Comparison of ENCODE assay signal across 1 cellular context in the genomic region with DNA sequence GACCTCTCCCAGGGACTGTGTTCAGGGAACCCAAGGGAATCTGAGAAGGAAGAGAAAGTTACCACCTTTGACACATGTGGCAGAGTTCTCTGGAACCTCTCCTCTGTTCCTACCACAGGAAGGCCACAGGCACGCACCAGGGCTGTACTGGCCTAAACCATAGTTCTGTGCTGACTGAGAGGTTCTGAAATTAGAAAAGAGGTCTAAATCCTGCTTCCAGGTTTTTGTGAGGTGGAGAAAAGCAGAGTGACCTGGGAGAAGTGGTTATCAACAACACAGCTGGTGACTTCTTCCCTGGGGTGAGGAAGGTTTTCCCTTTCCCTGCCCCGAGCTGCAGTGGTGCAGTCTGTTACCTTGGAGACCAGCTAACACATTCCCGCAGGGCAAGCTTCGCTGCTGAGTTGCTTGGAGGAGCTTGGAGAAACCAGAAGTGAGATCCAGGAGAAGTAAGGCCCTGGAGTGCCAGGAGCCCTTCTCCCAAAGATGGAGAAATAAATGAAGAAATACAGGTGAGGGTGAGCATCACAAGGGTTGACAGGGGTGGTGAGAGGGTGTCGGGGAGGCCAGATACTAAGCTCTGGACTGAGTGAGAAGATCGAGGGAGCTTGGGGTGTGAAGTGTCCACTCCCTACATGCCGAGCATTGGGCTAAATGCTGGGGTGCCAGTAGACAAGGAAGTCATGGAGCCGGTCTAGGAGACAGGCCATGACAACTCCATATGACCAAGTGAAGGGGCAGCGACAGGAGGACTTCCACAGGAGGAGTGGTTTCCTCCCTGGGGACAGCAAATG.
A peak's percentile ranks its signal among the peaks of the same experiment; 100 is the strongest.
TF ChIP-seq lines count a peak whose summit lies in the region.

A gene with protein sequence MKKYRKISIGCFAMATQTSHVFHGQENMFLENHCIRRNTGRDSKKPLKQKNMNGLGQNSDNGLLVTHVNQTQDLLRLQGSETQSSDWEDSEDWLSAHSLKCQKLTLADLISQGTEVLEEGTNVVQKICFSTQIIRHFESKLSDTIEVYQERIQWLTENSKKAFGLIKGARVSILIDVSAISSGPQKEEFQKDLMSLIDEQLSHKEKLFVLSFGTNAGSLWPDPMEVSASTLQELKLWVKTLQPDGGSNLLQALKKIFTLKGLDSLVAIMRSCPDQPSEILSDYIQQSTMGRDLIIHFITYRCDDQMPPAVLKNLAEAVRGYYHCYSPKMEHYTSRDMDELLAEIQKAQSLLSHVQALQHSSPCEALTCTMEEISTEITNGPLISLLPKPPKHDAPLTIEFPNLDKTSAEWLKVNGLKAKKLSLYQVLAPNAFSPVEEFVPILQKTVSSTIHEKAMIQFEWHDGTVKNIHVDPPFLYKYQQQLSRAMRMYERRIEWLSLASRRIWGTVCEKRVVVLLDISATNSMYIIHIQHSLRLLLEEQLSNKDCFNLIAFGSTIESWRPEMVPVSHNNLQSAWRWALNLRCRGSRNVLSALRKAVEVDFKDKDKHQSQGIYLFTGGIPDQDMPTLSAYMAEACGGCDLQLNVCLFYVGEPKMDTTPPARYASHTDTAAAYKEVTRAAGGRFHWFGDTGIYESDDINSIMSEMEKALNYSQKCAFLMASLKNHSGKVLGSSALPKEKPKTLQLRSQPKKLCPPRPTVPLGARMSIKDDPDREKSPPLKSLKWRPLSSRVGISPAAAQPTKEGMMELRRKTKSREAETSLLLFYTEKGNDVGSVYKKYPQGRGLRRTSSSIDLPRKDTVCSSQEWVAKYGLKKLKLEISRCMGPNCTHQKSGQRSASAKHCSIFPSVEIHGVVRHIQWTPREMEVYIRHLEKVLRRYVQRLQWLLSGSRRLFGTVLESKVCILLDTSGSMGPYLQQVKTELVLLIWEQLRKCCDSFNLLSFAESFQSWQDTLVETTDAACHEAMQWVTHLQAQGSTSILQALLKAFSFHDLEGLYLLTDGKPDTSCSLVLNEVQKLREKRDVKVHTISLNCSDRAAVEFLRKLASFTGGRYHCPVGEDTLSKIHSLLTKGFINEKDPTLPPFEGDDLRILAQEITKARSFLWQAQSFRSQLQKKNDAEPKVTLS (plus strand): TSS at position 399 of the 791 bp plus-strand sequence. CDS start 97 bp downstream, at position 496.

TF ChIP-seq in HepG2, 621 proteins besides CTCF, POLR2A, EP300 and RAD21 (continued from another document):
- TF ChIP-seq ZNF709 (CRISPR knock-in tag; IDR thresholded peaks at IDR 0.05) (0 out of 2 replicates have a peak, but pooled peaks have one; percentile 22), ZNF773 (CRISPR knock-in tag; IDR thresholded peaks at IDR 0.05; ENCODE audit: borderline replicate concordance) (no peak), YY1 (IDR thresholded peaks at IDR 0.05; ENCODE audit: insufficient read depth, insufficient replicate concordance, low read depth, low read length) (no peak), BORCS8-MEF2B (CRISPR knock-in tag; IDR thresholded peaks at IDR 0.05) (0 out of 2 replicates have a peak, but pooled peaks have one; percentile 47), BHLHE40 (IDR thresholded peaks at IDR 0.05; ENCODE audit: low read length) (peak; percentile 62; the same call in 1 of the 2 replicates), RFX3 (CRISPR knock-in tag; IDR thresholded peaks at IDR 0.05) (peak; percentile 57; the same call in 1 of the 2 replicates), SP4 (CRISPR knock-in tag; IDR thresholded peaks at IDR 0.05) (0 out of 2 replicates have a peak, but pooled peaks have one; percentile 32), ZNF598 (CRISPR knock-in tag; IDR thresholded peaks at IDR 0.05; ENCODE audit: borderline replicate concordance) (peak; percentile 28; the same call in 1 of the 2 replicates), WIZ (CRISPR knock-in tag; IDR thresholded peaks at IDR 0.05) (no peak), POLR2G (IDR thresholded peaks at IDR 0.05; ENCODE audit: low read depth, low read length) (0 out of 2 replicates have a peak, but pooled peaks have one; percentile 34), RFX1 (IDR thresholded peaks at IDR 0.05) (peak; percentile 65; the same call in 1 of the 2 replicates), HNRNPUL1 (IDR thresholded peaks at IDR 0.05; ENCODE audit: low read depth, low read length) (no peak), IRF2 (CRISPR knock-in tag; IDR thresholded peaks at IDR 0.05) (no peak), ZNF572 (CRISPR knock-in tag; IDR thresholded peaks at IDR 0.05) (0 out of 2 replicates have a peak, but pooled peaks have one; percentile 27), ZNF274 (CRISPR knock-in tag; IDR thresholded peaks at IDR 0.05) (0 out of 2 replicates have a peak, but pooled peaks have one; percentile 42), ZNF501 (CRISPR knock-in tag; IDR thresholded peaks at IDR 0.05) (peak; percentile 49; the same call in 1 of the 2 replicates), FOXP1 (IDR thresholded peaks at IDR 0.05) (peak; percentile 1; the same call in 1 of the 2 replicates), FOXP1 (CRISPR knock-in tag; IDR thresholded peaks at IDR 0.05) (no peak), REXO4 (CRISPR knock-in tag; IDR thresholded peaks at IDR 0.05; ENCODE audit: borderline replicate concordance) (no peak), RNF2 (conservative IDR thresholded peaks at IDR 0.05; ENCODE audit: low read depth) (0 out of 2 replicates have a peak, but pooled peaks have one; percentile 30)
- TF ChIP-seq, protein P1, sequence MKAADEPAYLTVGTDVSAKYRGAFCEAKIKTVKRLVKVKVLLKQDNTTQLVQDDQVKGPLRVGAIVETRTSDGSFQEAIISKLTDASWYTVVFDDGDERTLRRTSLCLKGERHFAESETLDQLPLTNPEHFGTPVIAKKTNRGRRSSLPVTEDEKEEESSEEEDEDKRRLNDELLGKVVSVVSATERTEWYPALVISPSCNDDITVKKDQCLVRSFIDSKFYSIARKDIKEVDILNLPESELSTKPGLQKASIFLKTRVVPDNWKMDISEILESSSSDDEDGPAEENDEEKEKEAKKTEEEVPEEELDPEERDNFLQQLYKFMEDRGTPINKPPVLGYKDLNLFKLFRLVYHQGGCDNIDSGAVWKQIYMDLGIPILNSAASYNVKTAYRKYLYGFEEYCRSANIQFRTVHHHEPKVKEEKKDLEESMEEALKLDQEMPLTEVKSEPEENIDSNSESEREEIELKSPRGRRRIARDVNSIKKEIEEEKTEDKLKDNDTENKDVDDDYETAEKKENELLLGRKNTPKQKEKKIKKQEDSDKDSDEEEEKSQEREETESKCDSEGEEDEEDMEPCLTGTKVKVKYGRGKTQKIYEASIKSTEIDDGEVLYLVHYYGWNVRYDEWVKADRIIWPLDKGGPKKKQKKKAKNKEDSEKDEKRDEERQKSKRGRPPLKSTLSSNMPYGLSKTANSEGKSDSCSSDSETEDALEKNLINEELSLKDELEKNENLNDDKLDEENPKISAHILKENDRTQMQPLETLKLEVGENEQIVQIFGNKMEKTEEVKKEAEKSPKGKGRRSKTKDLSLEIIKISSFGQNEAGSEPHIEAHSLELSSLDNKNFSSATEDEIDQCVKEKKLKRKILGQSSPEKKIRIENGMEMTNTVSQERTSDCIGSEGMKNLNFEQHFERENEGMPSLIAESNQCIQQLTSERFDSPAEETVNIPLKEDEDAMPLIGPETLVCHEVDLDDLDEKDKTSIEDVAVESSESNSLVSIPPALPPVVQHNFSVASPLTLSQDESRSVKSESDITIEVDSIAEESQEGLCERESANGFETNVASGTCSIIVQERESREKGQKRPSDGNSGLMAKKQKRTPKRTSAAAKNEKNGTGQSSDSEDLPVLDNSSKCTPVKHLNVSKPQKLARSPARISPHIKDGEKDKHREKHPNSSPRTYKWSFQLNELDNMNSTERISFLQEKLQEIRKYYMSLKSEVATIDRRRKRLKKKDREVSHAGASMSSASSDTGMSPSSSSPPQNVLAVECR (CRISPR knock-in tag; IDR thresholded peaks at IDR 0.05; ENCODE audit: borderline replicate concordance), result 0 out of 2 replicates have a peak, but pooled peaks have one; percentile 40
- TF ChIP-seq, protein P2, sequence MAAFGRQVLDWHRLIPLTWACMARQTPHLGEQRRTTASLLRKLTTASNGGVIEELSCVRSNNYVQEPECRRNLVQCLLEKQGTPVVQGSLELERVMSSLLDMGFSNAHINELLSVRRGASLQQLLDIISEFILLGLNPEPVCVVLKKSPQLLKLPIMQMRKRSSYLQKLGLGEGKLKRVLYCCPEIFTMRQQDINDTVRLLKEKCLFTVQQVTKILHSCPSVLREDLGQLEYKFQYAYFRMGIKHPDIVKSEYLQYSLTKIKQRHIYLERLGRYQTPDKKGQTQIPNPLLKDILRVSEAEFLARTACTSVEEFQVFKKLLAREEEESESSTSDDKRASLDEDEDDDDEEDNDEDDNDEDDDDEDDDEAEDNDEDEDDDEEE (CRISPR knock-in tag; IDR thresholded peaks at IDR 0.05), result 0 out of 2 replicates have a peak, but pooled peaks have one; percentile 61
- TF ChIP-seq, protein P3, sequence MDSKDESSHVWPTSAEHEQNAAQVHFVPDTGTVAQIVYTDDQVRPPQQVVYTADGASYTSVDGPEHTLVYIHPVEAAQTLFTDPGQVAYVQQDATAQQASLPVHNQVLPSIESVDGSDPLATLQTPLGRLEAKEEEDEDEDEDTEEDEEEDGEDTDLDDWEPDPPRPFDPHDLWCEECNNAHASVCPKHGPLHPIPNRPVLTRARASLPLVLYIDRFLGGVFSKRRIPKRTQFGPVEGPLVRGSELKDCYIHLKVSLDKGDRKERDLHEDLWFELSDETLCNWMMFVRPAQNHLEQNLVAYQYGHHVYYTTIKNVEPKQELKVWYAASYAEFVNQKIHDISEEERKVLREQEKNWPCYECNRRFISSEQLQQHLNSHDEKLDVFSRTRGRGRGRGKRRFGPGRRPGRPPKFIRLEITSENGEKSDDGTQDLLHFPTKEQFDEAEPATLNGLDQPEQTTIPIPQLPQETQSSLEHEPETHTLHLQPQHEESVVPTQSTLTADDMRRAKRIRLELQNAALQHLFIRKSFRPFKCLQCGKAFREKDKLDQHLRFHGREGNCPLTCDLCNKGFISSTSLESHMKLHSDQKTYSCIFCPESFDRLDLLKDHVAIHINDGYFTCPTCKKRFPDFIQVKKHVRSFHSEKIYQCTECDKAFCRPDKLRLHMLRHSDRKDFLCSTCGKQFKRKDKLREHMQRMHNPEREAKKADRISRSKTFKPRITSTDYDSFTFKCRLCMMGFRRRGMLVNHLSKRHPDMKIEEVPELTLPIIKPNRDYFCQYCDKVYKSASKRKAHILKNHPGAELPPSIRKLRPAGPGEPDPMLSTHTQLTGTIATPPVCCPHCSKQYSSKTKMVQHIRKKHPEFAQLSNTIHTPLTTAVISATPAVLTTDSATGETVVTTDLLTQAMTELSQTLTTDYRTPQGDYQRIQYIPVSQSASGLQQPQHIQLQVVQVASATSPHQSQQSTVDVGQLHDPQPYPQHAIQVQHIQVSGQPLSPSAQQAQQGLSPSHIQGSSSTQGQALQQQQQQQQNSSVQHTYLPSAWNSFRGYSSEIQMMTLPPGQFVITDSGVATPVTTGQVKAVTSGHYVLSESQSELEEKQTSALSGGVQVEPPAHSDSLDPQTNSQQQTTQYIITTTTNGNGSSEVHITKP (CRISPR knock-in tag; IDR thresholded peaks at IDR 0.05; ENCODE audit: low read depth), result peak; percentile 99
- TF ChIP-seq, protein P4, sequence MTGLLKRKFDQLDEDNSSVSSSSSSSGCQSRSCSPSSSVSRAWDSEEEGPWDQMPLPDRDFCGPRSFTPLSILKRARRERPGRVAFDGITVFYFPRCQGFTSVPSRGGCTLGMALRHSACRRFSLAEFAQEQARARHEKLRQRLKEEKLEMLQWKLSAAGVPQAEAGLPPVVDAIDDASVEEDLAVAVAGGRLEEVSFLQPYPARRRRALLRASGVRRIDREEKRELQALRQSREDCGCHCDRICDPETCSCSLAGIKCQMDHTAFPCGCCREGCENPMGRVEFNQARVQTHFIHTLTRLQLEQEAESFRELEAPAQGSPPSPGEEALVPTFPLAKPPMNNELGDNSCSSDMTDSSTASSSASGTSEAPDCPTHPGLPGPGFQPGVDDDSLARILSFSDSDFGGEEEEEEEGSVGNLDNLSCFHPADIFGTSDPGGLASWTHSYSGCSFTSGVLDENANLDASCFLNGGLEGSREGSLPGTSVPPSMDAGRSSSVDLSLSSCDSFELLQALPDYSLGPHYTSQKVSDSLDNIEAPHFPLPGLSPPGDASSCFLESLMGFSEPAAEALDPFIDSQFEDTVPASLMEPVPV (CRISPR knock-in tag; IDR thresholded peaks at IDR 0.05), result 0 out of 2 replicates have a peak, but pooled peaks have one; percentile 48
- TF ChIP-seq, protein P5, sequence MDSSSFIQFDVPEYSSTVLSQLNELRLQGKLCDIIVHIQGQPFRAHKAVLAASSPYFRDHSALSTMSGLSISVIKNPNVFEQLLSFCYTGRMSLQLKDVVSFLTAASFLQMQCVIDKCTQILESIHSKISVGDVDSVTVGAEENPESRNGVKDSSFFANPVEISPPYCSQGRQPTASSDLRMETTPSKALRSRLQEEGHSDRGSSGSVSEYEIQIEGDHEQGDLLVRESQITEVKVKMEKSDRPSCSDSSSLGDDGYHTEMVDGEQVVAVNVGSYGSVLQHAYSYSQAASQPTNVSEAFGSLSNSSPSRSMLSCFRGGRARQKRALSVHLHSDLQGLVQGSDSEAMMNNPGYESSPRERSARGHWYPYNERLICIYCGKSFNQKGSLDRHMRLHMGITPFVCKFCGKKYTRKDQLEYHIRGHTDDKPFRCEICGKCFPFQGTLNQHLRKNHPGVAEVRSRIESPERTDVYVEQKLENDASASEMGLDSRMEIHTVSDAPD (CRISPR knock-in tag; IDR thresholded peaks at IDR 0.05), result 0 out of 2 replicates have a peak, but pooled peaks have one; percentile 51
- TF ChIP-seq, protein P6, sequence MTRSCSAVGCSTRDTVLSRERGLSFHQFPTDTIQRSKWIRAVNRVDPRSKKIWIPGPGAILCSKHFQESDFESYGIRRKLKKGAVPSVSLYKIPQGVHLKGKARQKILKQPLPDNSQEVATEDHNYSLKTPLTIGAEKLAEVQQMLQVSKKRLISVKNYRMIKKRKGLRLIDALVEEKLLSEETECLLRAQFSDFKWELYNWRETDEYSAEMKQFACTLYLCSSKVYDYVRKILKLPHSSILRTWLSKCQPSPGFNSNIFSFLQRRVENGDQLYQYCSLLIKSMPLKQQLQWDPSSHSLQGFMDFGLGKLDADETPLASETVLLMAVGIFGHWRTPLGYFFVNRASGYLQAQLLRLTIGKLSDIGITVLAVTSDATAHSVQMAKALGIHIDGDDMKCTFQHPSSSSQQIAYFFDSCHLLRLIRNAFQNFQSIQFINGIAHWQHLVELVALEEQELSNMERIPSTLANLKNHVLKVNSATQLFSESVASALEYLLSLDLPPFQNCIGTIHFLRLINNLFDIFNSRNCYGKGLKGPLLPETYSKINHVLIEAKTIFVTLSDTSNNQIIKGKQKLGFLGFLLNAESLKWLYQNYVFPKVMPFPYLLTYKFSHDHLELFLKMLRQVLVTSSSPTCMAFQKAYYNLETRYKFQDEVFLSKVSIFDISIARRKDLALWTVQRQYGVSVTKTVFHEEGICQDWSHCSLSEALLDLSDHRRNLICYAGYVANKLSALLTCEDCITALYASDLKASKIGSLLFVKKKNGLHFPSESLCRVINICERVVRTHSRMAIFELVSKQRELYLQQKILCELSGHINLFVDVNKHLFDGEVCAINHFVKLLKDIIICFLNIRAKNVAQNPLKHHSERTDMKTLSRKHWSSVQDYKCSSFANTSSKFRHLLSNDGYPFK (CRISPR knock-in tag; IDR thresholded peaks at IDR 0.05; ENCODE audit: borderline replicate concordance), result no peak
